Comparison of ENCODE assay signal across 21 cellular contexts in the genomic region with DNA sequence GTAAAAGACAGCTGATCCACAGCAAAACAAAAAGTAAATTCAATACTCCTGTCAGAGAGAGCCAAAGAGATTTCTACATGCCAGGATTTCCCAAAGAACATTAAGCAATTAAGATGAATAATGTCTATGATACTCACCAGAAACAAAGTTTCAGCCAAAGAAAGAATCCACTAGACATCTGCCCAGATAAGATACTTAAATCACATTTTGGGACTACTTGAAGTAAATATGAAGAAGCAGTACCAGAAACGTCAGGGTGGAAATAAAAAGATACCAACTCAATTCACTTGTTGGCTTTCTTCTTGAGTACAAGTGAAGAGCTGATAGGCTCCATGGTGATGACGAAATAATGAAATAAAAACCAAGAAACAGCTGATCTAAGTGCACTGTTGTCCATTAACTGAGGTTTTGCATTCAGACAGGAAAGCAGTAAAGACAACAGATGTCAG. TPM values are rescaled to one million over a fixed set of nuclear protein-coding genes. Genes with fewer than 3 reads are reported as not detected.
DNase-seq lines count a peak whose midpoint lies in the region; TF ChIP-seq lines count a peak whose summit lies in the region.
"Had no signal": no experiment of that assay in that cellular context is flagged by ENCODE, and none has a peak within 500 bp of the region (broad histone marks: within the 10 kb centered on the region; RNA-seq: fewer than 3 reads in every experiment).

No MANE protein-coding gene starts in this region.

- peak overlapping the region; percentile 3 for H3K4me2 ChIP-seq in smooth muscle cell

- peaks cover 4 to 30% of the 10 kb centered on the region in 2 donors for H3K9me3 ChIP-seq in right atrium auricular region
- H3K9me3 ChIP-seq in smooth muscle cell (replicated peaks; ENCODE audit: low read depth): peaks cover 5% of the 10 kb centered on the region
- H3K9me3 ChIP-seq: neutrophil had no signal

- DNase-seq in DMS 273 (lab: John Stamatoyannopoulos, UW; ENCODE audit: unreplicated experiment): peak; percentile 47
- DNase-seq in DMS 273 treated with DMSO at 0.1 percent for 48 hours (lab: John Stamatoyannopoulos, UW): no peak
- peak; percentile 82 to 85 for DNase-seq in cardiac fibroblast (ENCODE audit: low read depth in 2 of 2)
- DNase-seq in right atrium auricular region (ENCODE audit: low spot score): no peak
- no peak for DNase-seq in smooth muscle cell (lab: John Stamatoyannopoulos, UW; ENCODE audit: unreplicated experiment)
- DNase-seq in NCI-H69 (lab: John Stamatoyannopoulos, UW): no peak
- DNase-seq in activated T-cell treated with anti-CD3 and anti-CD28 coated beads, Interleukin-2, amount 50 U/mL, for 48 hours: no peak
- no peak for DNase-seq in NCI-H1417 (lab: John Stamatoyannopoulos, UW)
- DNase-seq: activated gamma-delta T cell treated with Interleukin-2 at 50 U/mL for 16 hours; CD8-positive, alpha-beta memory T cell; dorsolateral prefrontal cortex; H9; mesendoderm; MM.1S; NCI-H187 treated with DMSO at 0.1 percent for 48 hours; SW 1271; trophoblast cell had no signal

- H4K20me1 ChIP-seq in smooth muscle cell (ENCODE audit: low read depth): peaks cover 6% of the 10 kb centered on the region

- TF ChIP-seq CTCF in cardiac fibroblast (IDR thresholded peaks at IDR 0.05; ENCODE audit: low read depth, low read length): no peak
- TF ChIP-seq CTCF in right atrium auricular region (IDR thresholded peaks at IDR 0.05): no peak
- TF ChIP-seq CTCF in smooth muscle cell (IDR thresholded peaks at IDR 0.05; ENCODE audit: borderline replicate concordance, insufficient read depth, poor library complexity, severe bottlenecking): no peak

- H3K79me2 ChIP-seq in smooth muscle cell (ENCODE audit: low read depth): peaks cover 72% of the 10 kb centered on the region

- no peak overlapping the region for H3K4me3 ChIP-seq in cardiac fibroblast (replicated peaks in 1 of 2; ENCODE audit: low read depth in 2 of 2, low read length in 2 of 2)
- H3K4me3 ChIP-seq in right atrium auricular region: no peak overlapping the region
- no peak overlapping the region for H3K4me3 ChIP-seq in smooth muscle cell
- H3K4me3 ChIP-seq: dorsolateral prefrontal cortex, esophagus muscularis mucosa, skin epidermis had no signal

- no peak overlapping the region for H2AFZ ChIP-seq in smooth muscle cell (ENCODE audit: low read depth)

- WGBS in smooth muscle cell (ENCODE audit: low lambda C conversion rate): 36% methylated on average over 2 of the region's 2 CpGs

- no peaks in the 10 kb centered on the region for H3K36me3 ChIP-seq in right atrium auricular region
- H3K36me3 ChIP-seq in smooth muscle cell (ENCODE audit: low read depth): peaks cover 7% of the 10 kb centered on the region
- H3K36me3 ChIP-seq: esophagus muscularis mucosa, neutrophil had no signal

- H3K9ac ChIP-seq in smooth muscle cell (ENCODE audit: low read depth): peak overlapping the region; percentile 0

- peaks cover 0 to 6% of the 10 kb centered on the region in 2 donors for H3K4me1 ChIP-seq in right atrium auricular region
- H3K4me1 ChIP-seq in smooth muscle cell (ENCODE audit: low read depth): peaks cover 27% of the 10 kb centered on the region

- H3F3A ChIP-seq in smooth muscle cell (ENCODE audit: low read depth): peaks cover 34% of the 10 kb centered on the region

- H3K27me3 ChIP-seq in right atrium auricular region (no peaks in the 10 kb centered on the region), smooth muscle cell (ENCODE audit: low read depth) (no peaks in the 10 kb centered on the region)
- H3K27me3 ChIP-seq: dorsolateral prefrontal cortex, esophagus muscularis mucosa, neutrophil had no signal

- peak overlapping the region; percentile 3 to 66 for H3K27ac ChIP-seq in right atrium auricular region
- peak overlapping the region; percentile 82 for H3K27ac ChIP-seq in smooth muscle cell (ENCODE audit: low read depth)
- H3K27ac ChIP-seq: 22Rv1, dorsolateral prefrontal cortex, esophagus muscularis mucosa, neutrophil had no signal

RNA-seq across cellular contexts. Expression of gene ARHGAP32, which starts 31.6 kb away (rescaled TPM):
- 10 to 100 TPM in 1 of 2 donors, 1 to 10 TPM in 1; 5.2 to 10.5 TPM for total RNA-seq in right atrium auricular region
- 17.2 and 17.8 TPM in 2 replicates for total RNA-seq in smooth muscle cell
- 8.8 and 14.9 TPM in 2 replicates for polyA plus RNA-seq in smooth muscle cell

Comparison
In these comparisons a context has a peak if more than half of its experiments do, and no peak if none do; other contexts are left out.
1. DNase-seq: peak in DMS 273 (single experiment) and cardiac fibroblast (2 of 2); none in DMS 273 treated with DMSO at 0.1 percent for 48 hours (single experiment), right atrium auricular region (single experiment), smooth muscle cell (single experiment), NCI-H69 (single experiment), activated T-cell treated with anti-CD3 and anti-CD28 coated beads, Interleukin-2, amount 50 U/mL, for 48 hours (0 of 2) and NCI-H1417 (0 of 3).